ENCODE assay signal across 17 cellular contexts in the genomic region with DNA sequence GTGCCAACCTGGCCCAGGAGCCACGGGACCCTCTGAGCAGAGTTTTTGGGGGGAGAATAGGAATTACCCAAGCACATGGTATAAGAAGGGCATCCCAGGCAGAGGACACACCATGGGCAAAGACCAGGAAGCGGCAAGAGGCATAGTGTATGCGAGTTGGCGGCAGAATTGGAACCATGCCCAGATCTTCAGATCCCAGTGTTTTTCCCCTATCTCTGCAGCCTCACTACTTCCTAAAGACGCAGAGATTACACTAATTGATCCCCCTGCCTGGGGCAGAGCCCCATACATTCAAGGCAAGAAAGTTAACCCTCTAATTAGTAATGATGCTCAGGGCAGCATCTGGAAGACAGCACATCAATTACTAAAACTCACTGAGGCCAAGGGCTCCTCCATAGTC. TPM values are rescaled to one million over a fixed set of nuclear protein-coding genes. Genes with fewer than 3 reads are reported as not detected.
DNase-seq lines count a peak whose midpoint lies in the region; ATAC-seq and TF ChIP-seq lines count a peak whose summit lies in the region.
"Had no signal": no experiment of that assay in that cellular context is flagged by ENCODE, and none has a peak within 500 bp of the region (broad histone marks: within the 10 kb centered on the region; RNA-seq: fewer than 3 reads in every experiment).

No MANE protein-coding gene starts in this region.

- H3K27ac Mint-ChIP-seq in natural killer cell (no peak overlapping the region), osteocyte (ENCODE audit: unreplicated experiment) (no peak overlapping the region)
- H3K27ac Mint-ChIP-seq: activated naive CD8-positive, alpha-beta T cell treated with anti-CD3 and anti-CD28 coated beads for 36 hours; activated T-helper 1 cell treated with anti-CD3 and anti-CD28 coated beads, Interleukin-12 subunit alpha, Interleukin-12 subunit beta, Interleukin-2, Interleukin-4 antibody, amounts not matched to agents 30 ng/mL and 10 ng/mL and 1 ng/mL, durations not matched to agents 14 hours and 24 hours and 36 hours; dendritic cell treated with granulocyte-macrophage colony-stimulating factor and Interleukin-4, amounts not matched to agents 40 ng/mL and 50 ng/mL, for 4 days had no signal

- intact Hi-C loops in natural killer cell (cut with micrococcal nuclease), result no loop called here

- H3K4me1 Mint-ChIP-seq in natural killer cell, result no peaks in the 10 kb centered on the region
- H3K4me1 Mint-ChIP-seq in osteocyte (ENCODE audit: unreplicated experiment), result no peaks in the 10 kb centered on the region
- H3K4me1 Mint-ChIP-seq: activated naive CD8-positive, alpha-beta T cell treated with anti-CD3 and anti-CD28 coated beads for 36 hours; neural crest cell had no signal

- TF ChIP-seq CTCF in natural killer cell (IDR thresholded peaks at IDR 0.05), result no peak
- TF ChIP-seq CTCF in osteocyte (IDR thresholded peaks at IDR 0.05), result no peak

- H3K4me3 Mint-ChIP-seq in natural killer cell (no peak overlapping the region), osteocyte (ENCODE audit: unreplicated experiment) (no peak overlapping the region)
- H3K4me3 Mint-ChIP-seq: activated naive CD8-positive, alpha-beta T cell treated with anti-CD3 and anti-CD28 coated beads for 36 hours; activated T-helper 1 cell treated with anti-CD3 and anti-CD28 coated beads, Interleukin-12 subunit alpha, Interleukin-12 subunit beta, Interleukin-2, Interleukin-4 antibody, amounts not matched to agents 30 ng/mL and 10 ng/mL and 1 ng/mL, durations not matched to agents 14 hours and 24 hours and 36 hours; dendritic cell treated with granulocyte-macrophage colony-stimulating factor and Interleukin-4, amounts not matched to agents 40 ng/mL and 50 ng/mL, for 4 days; neural crest cell had no signal

- H3K27me3 Mint-ChIP-seq in natural killer cell (ENCODE audit: low read depth in 2 of 2) (peaks cover 25 to 43% of the 10 kb centered on the region in 2 donors), osteocyte (ENCODE audit: unreplicated experiment) (peaks cover 59% of the 10 kb centered on the region)

- peak; percentile 70 for DNase-seq in COR-L47 (lab: John Stamatoyannopoulos, UW)
- DNase-seq in LoVo (ENCODE audit: low spot score), result peak; percentile 9
- DNase-seq in NCI-H2227 (lab: John Stamatoyannopoulos, UW; ENCODE audit: unreplicated experiment), result peak; percentile 25
- peak; percentile 78 for DNase-seq in cerebellar cortex (ENCODE audit: low spot score)
- no peak for DNase-seq in stimulated activated CD4-positive, alpha-beta T cell treated with anti-CD3 and anti-CD28 coated beads, Interleukin-1b, Interleukin-23, amount 100 ng/mL, for 48 hours
- no peak for DNase-seq in natural killer cell
- DNase-seq in osteocyte (ENCODE audit: extremely low spot score, unreplicated experiment), result no peak
- DNase-seq: activated naive CD8-positive, alpha-beta T cell treated with anti-CD3 and anti-CD28 coated beads for 36 hours; foreskin melanocyte; T-helper 9 cell; testis had no signal

- H3K9me3 Mint-ChIP-seq in natural killer cell (no peaks in the 10 kb centered on the region), osteocyte (ENCODE audit: unreplicated experiment) (no peaks in the 10 kb centered on the region)
- H3K9me3 Mint-ChIP-seq: activated naive CD8-positive, alpha-beta T cell treated with anti-CD3 and anti-CD28 coated beads for 36 hours; activated T-helper 1 cell treated with anti-CD3 and anti-CD28 coated beads, Interleukin-12 subunit alpha, Interleukin-12 subunit beta, Interleukin-2, Interleukin-4 antibody, amounts not matched to agents 30 ng/mL and 10 ng/mL and 1 ng/mL, durations not matched to agents 14 hours and 24 hours and 36 hours; dendritic cell treated with granulocyte-macrophage colony-stimulating factor and Interleukin-4, amounts not matched to agents 40 ng/mL and 50 ng/mL, for 4 days; neural crest cell had no signal

- no peaks in the 10 kb centered on the region for H3K36me3 Mint-ChIP-seq in natural killer cell
- H3K36me3 Mint-ChIP-seq in osteocyte (ENCODE audit: unreplicated experiment), result no peaks in the 10 kb centered on the region
- H3K36me3 Mint-ChIP-seq: activated naive CD8-positive, alpha-beta T cell treated with anti-CD3 and anti-CD28 coated beads for 36 hours had no signal

- ATAC-seq in esophagus mucosa, result no peak
- ATAC-seq in natural killer cell, result no peak
- ATAC-seq: body of pancreas had no signal

RNA-seq across cellular contexts. Expression of gene SYT2, which starts 48.2 kb away (rescaled TPM):
- total RNA-seq in esophagus mucosa (not detected), natural killer cell (not detected), osteocyte (not detected in 2 replicates)
- total RNA-seq: activated naive CD8-positive, alpha-beta T cell treated with anti-CD3 and anti-CD28 coated beads for 36 hours; activated T-helper 1 cell treated with anti-CD3 and anti-CD28 coated beads, Interleukin-12 subunit alpha, Interleukin-12 subunit beta, Interleukin-2, Interleukin-4 antibody, amounts not matched to agents 30 ng/mL and 10 ng/mL and 1 ng/mL, durations not matched to agents 14 hours and 24 hours and 36 hours; body of pancreas; SJSA1 had no signal

Comparison
In these comparisons a context has a peak if more than half of its experiments do, and no peak if none do; other contexts are left out.
1. DNase-seq: peak in COR-L47 (single experiment), LoVo (single experiment), NCI-H2227 (single experiment) and cerebellar cortex (single experiment); none in stimulated activated CD4-positive, alpha-beta T cell treated with anti-CD3 and anti-CD28 coated beads, Interleukin-1b, Interleukin-23, amount 100 ng/mL, for 48 hours (single experiment), natural killer cell (single experiment) and osteocyte (single experiment).